21 cellular contexts compared by ENCODE assay signal in genomic region chr7:44448922-44449321, GRCh38. TPM values are rescaled to one million over a fixed set of nuclear protein-coding genes. Genes with fewer than 3 reads are reported as not detected.
DNase-seq lines count a peak whose midpoint lies in the region; ATAC-seq and TF ChIP-seq lines count a peak whose summit lies in the region.
"Had no signal": no experiment of that assay in that cellular context is flagged by ENCODE, and none has a peak within 500 bp of the region (broad histone marks: within the 10 kb centered on the region; RNA-seq: fewer than 3 reads in every experiment).

No MANE protein-coding gene starts in this region.

- H3K9me3 Mint-ChIP-seq in nephron progenitor cell (no peaks in the 10 kb centered on the region), T-cell (no peaks in the 10 kb centered on the region)
- H3K9me3 Mint-ChIP-seq: activated CD4-positive, alpha-beta memory T cell treated with anti-CD3 and anti-CD28 coated beads for 36 hours; H9; natural killer cell had no signal

- TF ChIP-seq CTCF in SK-N-SH (IDR thresholded peaks at IDR 0.05), result no peak
- TF ChIP-seq CTCF in nephron progenitor cell (IDR thresholded peaks at IDR 0.05), result no peak
- TF ChIP-seq CTCF in transverse colon (IDR thresholded peaks at IDR 0.05), result no peak

- no peak for TF ChIP-seq POLR2A in transverse colon (IDR thresholded peaks at IDR 0.05)

- peaks cover 25 to 39% of the 10 kb centered on the region in 2 experiments for H3K36me3 ChIP-seq in SK-N-SH (replicated peaks in 1 of 2; ENCODE audit: control insufficient read depth in 1 of 2, insufficient read depth in 2 of 2, low read length in 1 of 2)
- peaks cover 7% of the 10 kb centered on the region for H3K36me3 ChIP-seq in adipocyte (ENCODE audit: control insufficient read depth, insufficient read depth, low read length, severe bottlenecking)
- peaks cover 0 to 12% (median 2%) of the 10 kb centered on the region in 4 donors for H3K36me3 ChIP-seq in transverse colon
- H3K36me3 ChIP-seq: brain microvascular endothelial cell had no signal

- H3K4me3 Mint-ChIP-seq in nephron progenitor cell (no peak overlapping the region), T-cell (no peak overlapping the region)
- H3K4me3 Mint-ChIP-seq: activated CD4-positive, alpha-beta memory T cell treated with anti-CD3 and anti-CD28 coated beads for 36 hours; H9; natural killer cell had no signal

- H4K20me1 ChIP-seq in SK-N-SH (ENCODE audit: insufficient read depth), result peaks cover 52% of the 10 kb centered on the region

- CTCF ChIA-PET in SK-N-SH (lab: Yijun Ruan, JAX) (interaction anchor here (1.1 to 1.9 kb wide), 5 partner anchors 12 to 208 kb away, joined by 3 to 8 read pairs (median 4); no protein-coding TSS in a partner anchor), T-cell (lab: Charles Lee) (interaction anchor here in 1 of 2 donors (0.6 kb wide), 1 partner anchor 19 kb away, joined by 3 read pairs; no protein-coding TSS in a partner anchor)

- WGBS in SK-N-SH (ENCODE audit: low lambda C conversion rate), result 53% methylated on average over 4 of the region's 4 CpGs
- 65 to 78% methylated on average over 4 of the region's 4 CpGs for WGBS in transverse colon (ENCODE audit: low coverage in 1 of 2), 2 donors

- H3K27me3 ChIP-seq in SK-N-SH (ENCODE audit: insufficient read depth), result no peaks in the 10 kb centered on the region
- H3K27me3 ChIP-seq in adipocyte (replicated peaks; ENCODE audit: control insufficient read depth, insufficient read depth, low read length), result no peaks in the 10 kb centered on the region
- H3K27me3 ChIP-seq in transverse colon, result no peaks in the 10 kb centered on the region
- H3K27me3 ChIP-seq: brain microvascular endothelial cell, upper lobe of left lung had no signal

- H3K27ac Mint-ChIP-seq in nephron progenitor cell (peak overlapping the region; percentile 12), T-cell (peak overlapping the region in 1 of 2 donors; percentile 17)
- H3K27ac Mint-ChIP-seq: activated CD4-positive, alpha-beta memory T cell treated with anti-CD3 and anti-CD28 coated beads for 36 hours; H9 had no signal

- POLR2A ChIA-PET in SK-N-SH (lab: Yijun Ruan, JAX), result interaction anchor here (0.7 kb wide), 1 partner anchor 40 kb away, joined by 3 read pairs; no protein-coding TSS in a partner anchor
- POLR2A ChIA-PET in T-cell (lab: Charles Lee), result no interaction called here

- TF ChIP-seq RAD21 in SK-N-SH (IDR thresholded peaks at IDR 0.05; ENCODE audit: low read length), result no peak

- H3K9ac ChIP-seq in SK-N-SH, result peak overlapping the region; percentile 17; the same call in 1 of the 2 replicates
- no peak overlapping the region for H3K9ac ChIP-seq in adipocyte (ENCODE audit: low read length)

- peaks cover 23% of the 10 kb centered on the region for H3K4me1 Mint-ChIP-seq in nephron progenitor cell
- peaks cover 60 to 72% (median 61%) of the 10 kb centered on the region in 3 donors for H3K4me1 Mint-ChIP-seq in T-cell

- H2AFZ ChIP-seq in SK-N-SH (ENCODE audit: low read depth), result no peak overlapping the region

- peak overlapping the region in 1 of 2 experiments; percentile 84; a peak in 2 of 4 replicates for H3K27ac ChIP-seq in SK-N-SH (ENCODE audit: low read depth in 2 of 2, low read length in 1 of 2)
- H3K27ac ChIP-seq in transverse colon, result no peak overlapping the region
- H3K27ac ChIP-seq: 22Rv1, brain microvascular endothelial cell, upper lobe of left lung had no signal

- no peaks in the 10 kb centered on the region for H3K9me2 ChIP-seq in SK-N-SH

- intact Hi-C loops in transverse colon (cut with DNase I; ENCODE audit: low total_unique reads), result no loop called here

- no peak for DNase-seq in SK-N-SH
- peak; percentile 65 for DNase-seq in EH (ENCODE audit: low read depth)
- peak; percentile 11 for DNase-seq in adipocyte (ENCODE audit: low read depth)
- DNase-seq in nephron progenitor cell, result no peak
- no peak for DNase-seq in T-cell
- DNase-seq in stimulated activated naive CD4-positive, alpha-beta T cell (lab: John Stamatoyannopoulos, UW), result no peak
- no peak for DNase-seq in transverse colon
- DNase-seq: activated CD4-positive, alpha-beta memory T cell treated with anti-CD3 and anti-CD28 coated beads for 36 hours; activated effector memory CD4-positive, alpha-beta T cell treated with anti-CD3 and anti-CD28 coated beads, Interleukin-2, amount 50 U/mL, for 16 hours; brain microvascular endothelial cell; C1 segment of cervical spinal cord; dermis blood vessel endothelial cell; H9; natural killer cell; NCI-H1436; RPMI8226; stimulated activated CD4-positive, alpha-beta T cell treated with anti-CD3 and anti-CD28 coated beads, Interleukin-12 subunit alpha, Interleukin-12 subunit beta, amount 100 ng/mL, for 4 hours; upper lobe of left lung had no signal

- H3K4me2 ChIP-seq in SK-N-SH, result peak overlapping the region; percentile 33; the same call in 1 of the 2 replicates

- H3K27me3 Mint-ChIP-seq in nephron progenitor cell (ENCODE audit: low read depth, poor library complexity) (peaks cover 2% of the 10 kb centered on the region), T-cell (no peaks in the 10 kb centered on the region)
- H3K27me3 Mint-ChIP-seq: activated CD4-positive, alpha-beta memory T cell treated with anti-CD3 and anti-CD28 coated beads for 36 hours had no signal

- TF ChIP-seq EP300 in SK-N-SH (IDR thresholded peaks at IDR 0.05; ENCODE audit: borderline replicate concordance in 1 of 2, low read depth in 1 of 2, low read length in 1 of 2) (no peak), transverse colon (IDR thresholded peaks at IDR 0.05; ENCODE audit: low read depth) (no peak)

- ATAC-seq in SK-N-SH treated with all-trans-retinoic acid at 6 μM for 48 hours, result no peak; the same call in 2 of the 3 replicates
- ATAC-seq in T-cell (replicated peaks in 1 of 4), result no peak
- ATAC-seq: natural killer cell had no signal

- H3K36me3 Mint-ChIP-seq in nephron progenitor cell (ENCODE audit: low read depth) (peaks cover 67% of the 10 kb centered on the region), T-cell (peaks cover 62% of the 10 kb centered on the region)
- H3K36me3 Mint-ChIP-seq: natural killer cell had no signal

- peaks cover 6 to 10% of the 10 kb centered on the region in 2 experiments; a peak in 2 of 4 replicates for H3K4me1 ChIP-seq in SK-N-SH (ENCODE audit: control insufficient read depth in 1 of 2, insufficient read depth in 2 of 2, low read depth in 1 of 2, low read length in 1 of 2)
- H3K4me1 ChIP-seq in adipocyte (ENCODE audit: control insufficient read depth, insufficient read depth, low read length), result peaks cover 23% of the 10 kb centered on the region
- peaks cover 0 to 3% (median 0%) of the 10 kb centered on the region in 4 donors for H3K4me1 ChIP-seq in transverse colon

- peaks cover 11% of the 10 kb centered on the region for H3F3A ChIP-seq in SK-N-SH (replicated peaks; ENCODE audit: insufficient read depth)

- H3K9me3 ChIP-seq in SK-N-SH (no peaks in the 10 kb centered on the region), adipocyte (ENCODE audit: control insufficient read depth, low read length) (no peaks in the 10 kb centered on the region), transverse colon (no peaks in the 10 kb centered on the region)
- H3K9me3 ChIP-seq: upper lobe of left lung had no signal

- H3K4me3 ChIP-seq in SK-N-SH (ENCODE audit: low read depth in 2 of 2, low read length in 1 of 2) (no peak overlapping the region), adipocyte (ENCODE audit: low read length) (no peak overlapping the region), transverse colon (no peak overlapping the region)
- H3K4me3 ChIP-seq: lung, upper lobe of left lung had no signal

- in situ Hi-C loops in transverse colon (cut with MboI; ENCODE audit: low pct_ligation_motif_present in 1 of 4, low pct_unique_long_range_greater_than_20kb in 1 of 4, low sequenced_read_pairs in 3 of 4), result no loop called here

- H3K79me2 ChIP-seq in SK-N-SH (ENCODE audit: insufficient read depth), result peaks cover 94% of the 10 kb centered on the region

TF ChIP-seq in SK-N-SH, 30 proteins besides CTCF, POLR2A, EP300 and RAD21 (continues in another document):
- no peak for TF ChIP-seq SMC3 (IDR thresholded peaks at IDR 0.05; ENCODE audit: low read depth, low read length)
- no peak for TF ChIP-seq TAF1 (IDR thresholded peaks at IDR 0.05; ENCODE audit: borderline replicate concordance, low read depth, low read length)
- TF ChIP-seq, protein P1, sequence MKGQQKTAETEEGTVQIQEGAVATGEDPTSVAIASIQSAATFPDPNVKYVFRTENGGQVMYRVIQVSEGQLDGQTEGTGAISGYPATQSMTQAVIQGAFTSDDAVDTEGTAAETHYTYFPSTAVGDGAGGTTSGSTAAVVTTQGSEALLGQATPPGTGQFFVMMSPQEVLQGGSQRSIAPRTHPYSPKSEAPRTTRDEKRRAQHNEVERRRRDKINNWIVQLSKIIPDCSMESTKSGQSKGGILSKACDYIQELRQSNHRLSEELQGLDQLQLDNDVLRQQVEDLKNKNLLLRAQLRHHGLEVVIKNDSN (IDR thresholded peaks at IDR 0.05; ENCODE audit: borderline replicate concordance, low read depth), result no peak

TF ChIP-seq in SK-N-SH treated with all-trans-retinoic acid at 6 μM for 48 hours, 23 proteins besides CTCF, POLR2A, EP300 and RAD21 (continues in another document):
- TF ChIP-seq PPARA (CRISPR knock-in tag; IDR thresholded peaks at IDR 0.05; ENCODE audit: borderline replicate concordance) (no peak), TSHZ2 (CRISPR knock-in tag; IDR thresholded peaks at IDR 0.05) (no peak)

RNA-seq across cellular contexts. Expression of gene NUDCD3, which starts 41.5 kb away (rescaled TPM):
- polyA plus RNA-seq in SK-N-SH (2012; rRNA removed), result 66.0 and 83.1 TPM in 2 replicates
- 66.1 and 72.1 TPM in 2 replicates for polyA plus RNA-seq in SK-N-SH (2012; cell fraction: cytosol; rRNA removed)
- polyA plus RNA-seq in SK-N-SH (2012; cell fraction: nucleus; rRNA removed), result 101 and 142 TPM in 2 replicates
- total RNA-seq in T-cell (100 to 1,000 TPM in 1 of 5 donors, 10 to 100 TPM in 4; 87.9 to 106 (median 95.9) TPM), transverse colon (10 to 100 TPM; 31.9 to 76.7 (median 38.6) TPM)

Comparison
In these comparisons a context has a peak if more than half of its experiments do, and no peak if none do; other contexts are left out.
1. DNase-seq: peak in EH (single experiment) and adipocyte (single experiment); none in SK-N-SH (single experiment), nephron progenitor cell (single experiment), T-cell (0 of 34), stimulated activated naive CD4-positive, alpha-beta T cell (0 of 6) and transverse colon (single experiment).